17 cellular contexts compared by ENCODE assay signal in genomic region chr18:11043694-11044093, GRCh38.
DNase-seq lines count a peak whose midpoint lies in the region; ATAC-seq and TF ChIP-seq lines count a peak whose summit lies in the region.
"Had no signal": no experiment of that assay in that cellular context is flagged by ENCODE, and none has a peak within 500 bp of the region (broad histone marks: within the 10 kb centered on the region; RNA-seq: fewer than 3 reads in every experiment).

No MANE protein-coding gene starts in this region.

- TF ChIP-seq RAD21 in liver (IDR thresholded peaks at IDR 0.05), result peak in 1 of 2 donors; percentile 47

- H3K9me3 ChIP-seq in OCI-LY1 (ENCODE audit: low read length), result no peaks in the 10 kb centered on the region
- no peaks in the 10 kb centered on the region for H3K9me3 ChIP-seq in liver (ENCODE audit: control insufficient read depth in 4 of 4, low read length in 3 of 4)
- H3K9me3 ChIP-seq: A549; BLaER1 treated with 17β-estradiol and CSF1 and Interleukin-3, amounts not matched to agents 10 nM and 100 nM; Caco-2 had no signal

- no peak for TF ChIP-seq CTCF in OCI-LY1 (IDR thresholded peaks at IDR 0.05; ENCODE audit: low read length)
- no peak for TF ChIP-seq CTCF in liver (IDR thresholded peaks at IDR 0.05; ENCODE audit: low read depth, low read length, missing input control)

- WGBS in liver, result 55% methylated on average over 7 of the region's 7 CpGs

- H3K4me3 ChIP-seq in OCI-LY1 (ENCODE audit: low read depth, low read length, poor library complexity, severe bottlenecking), result no peak overlapping the region
- no peak overlapping the region for H3K4me3 ChIP-seq in liver (ENCODE audit: low read depth in 1 of 3, low read length in 3 of 3)
- H3K4me3 ChIP-seq: A549; BLaER1 treated with 17β-estradiol and CSF1 and Interleukin-3, amounts not matched to agents 10 nM and 100 nM had no signal

- H3K27ac ChIP-seq in OCI-LY1 (ENCODE audit: low read depth, low read length, poor library complexity, severe bottlenecking) (peak overlapping the region; percentile 53), liver (ENCODE audit: low read depth in 1 of 2, low read length in 2 of 2) (no peak overlapping the region)
- H3K27ac ChIP-seq: 22Rv1; A549; BLaER1 treated with 17β-estradiol and CSF1 and Interleukin-3, amounts not matched to agents 10 nM and 100 nM; C4-2B had no signal

- DNase-seq in left lobe of liver (ENCODE audit: low spot score) (peak; percentile 64), NCI-H2107 (lab: John Stamatoyannopoulos, UW) (no peak), G401 (ENCODE audit: low spot score) (no peak)
- DNase-seq: AML-193; Caco-2; Calu3; CD4-positive, alpha-beta T cell; CD8-positive, alpha-beta T cell; DMS79 treated with DMSO at 0.1 percent for 48 hours; GDM1 had no signal

- H3K9ac ChIP-seq in OCI-LY1 (ENCODE audit: low read length), result no peak overlapping the region
- H3K9ac ChIP-seq in liver (ENCODE audit: low read depth in 1 of 2, low read length in 2 of 2), result no peak overlapping the region
- H3K9ac ChIP-seq: BLaER1 treated with 17β-estradiol and CSF1 and Interleukin-3, amounts not matched to agents 10 nM and 100 nM had no signal

- no peaks in the 10 kb centered on the region for H3K27me3 ChIP-seq in OCI-LY1 (ENCODE audit: insufficient read depth, low read length)
- no peaks in the 10 kb centered on the region for H3K27me3 ChIP-seq in liver (ENCODE audit: control insufficient read depth in 4 of 4, insufficient read depth in 4 of 4, low read length in 3 of 4)
- H3K27me3 ChIP-seq: BLaER1 treated with 17β-estradiol and CSF1 and Interleukin-3, amounts not matched to agents 10 nM and 100 nM had no signal

- ATAC-seq in left lobe of liver (peak; percentile 52), GM19023 (IDR thresholded peaks at IDR 0.05; ENCODE audit: unreplicated experiment) (no peak)
- ATAC-seq: A549; CD8-positive, alpha-beta T cell had no signal

- H3K79me2 ChIP-seq in OCI-LY1 (ENCODE audit: insufficient read depth, low read length), result no peaks in the 10 kb centered on the region

- in situ Hi-C loops in G401 (cut with HindIII; ENCODE audit: low sequenced_read_pairs), result no loop called here

- no peaks in the 10 kb centered on the region for H3F3A ChIP-seq in OCI-LY1 (ENCODE audit: insufficient read depth, low read length)

- H3K4me1 ChIP-seq in OCI-LY1 (ENCODE audit: insufficient read depth, low read length, severe bottlenecking) (peaks cover 44% of the 10 kb centered on the region), liver (ENCODE audit: control insufficient read depth in 4 of 4, insufficient read depth in 4 of 4, low read length in 3 of 4) (peaks cover 0 to 21% (median 6%) of the 10 kb centered on the region in 4 donors)
- H3K4me1 ChIP-seq: Caco-2 had no signal

- H3K36me3 ChIP-seq in OCI-LY1 (ENCODE audit: insufficient read depth, low read length) (no peaks in the 10 kb centered on the region), liver (ENCODE audit: control insufficient read depth in 4 of 4, insufficient read depth in 3 of 4, low read depth in 1 of 4, low read length in 3 of 4) (no peaks in the 10 kb centered on the region)
- H3K36me3 ChIP-seq: BLaER1 treated with 17β-estradiol and CSF1 and Interleukin-3, amounts not matched to agents 10 nM and 100 nM had no signal

- no peak overlapping the region for H2AFZ ChIP-seq in OCI-LY1 (ENCODE audit: low read length)

- no peak overlapping the region for H3K4me2 ChIP-seq in OCI-LY1 (ENCODE audit: low read length)
- H3K4me2 ChIP-seq: A549; BLaER1 treated with 17β-estradiol and CSF1 and Interleukin-3, amounts not matched to agents 10 nM and 100 nM had no signal

- H4K20me1 ChIP-seq in OCI-LY1 (ENCODE audit: insufficient read depth, low read length), result no peaks in the 10 kb centered on the region
- H4K20me1 ChIP-seq: BLaER1 treated with 17β-estradiol and CSF1 and Interleukin-3, amounts not matched to agents 10 nM and 100 nM had no signal

- H3K9me2 ChIP-seq in OCI-LY1 (ENCODE audit: low read depth, low read length), result no peaks in the 10 kb centered on the region

TF ChIP-seq in liver, 16 proteins besides CTCF, POLR2A, EP300 and RAD21:
- TF ChIP-seq MAX (IDR thresholded peaks at IDR 0.05) (no peak), JUND (IDR thresholded peaks at IDR 0.05) (no peak), HNF4A (conservative IDR thresholded peaks at IDR 0.05) (peak; percentile 41 to 50), RXRA (IDR thresholded peaks at IDR 0.05) (peak; percentile 94 to 98), ATF3 (IDR thresholded peaks at IDR 0.05) (peak; percentile 53), SP1 (IDR thresholded peaks at IDR 0.05) (peak; percentile 29)
